Comparison of ENCODE assay signal across 15 cellular contexts in the genomic region with DNA sequence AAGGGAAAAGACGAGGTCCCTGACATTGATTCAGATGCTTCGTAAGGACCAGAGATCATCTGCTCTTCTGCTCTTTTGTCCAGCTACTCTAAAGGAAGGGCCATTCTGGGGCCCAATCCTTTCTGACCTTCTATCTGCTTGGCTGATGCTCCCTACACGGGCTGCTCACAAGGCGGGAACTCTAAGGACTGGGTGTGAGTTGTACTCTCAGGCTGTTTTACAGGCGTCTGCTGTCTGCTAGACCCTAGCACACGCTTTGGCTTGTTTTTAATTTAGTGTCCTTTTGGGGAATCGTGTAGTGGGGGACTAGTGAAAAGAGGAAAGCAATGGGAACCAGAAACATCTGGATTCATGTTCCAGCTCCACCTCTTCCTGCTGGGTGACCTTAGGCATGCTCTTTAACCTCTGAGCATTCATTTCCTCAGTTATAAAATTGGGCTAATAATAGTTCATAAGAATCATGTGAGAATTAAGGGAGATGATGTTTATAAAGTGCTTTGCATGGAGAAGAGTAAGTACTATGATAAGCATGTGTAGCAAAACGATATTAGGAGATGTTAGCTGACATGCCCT. TPM values are rescaled to one million over a fixed set of nuclear protein-coding genes. Genes with fewer than 3 reads are reported as not detected.
DNase-seq lines count a peak whose midpoint lies in the region; ATAC-seq and TF ChIP-seq lines count a peak whose summit lies in the region.
"Had no signal": no experiment of that assay in that cellular context is flagged by ENCODE, and none has a peak within 500 bp of the region (broad histone marks: within the 10 kb centered on the region; RNA-seq: fewer than 3 reads in every experiment).

No MANE protein-coding gene starts in this region.

- H3K4me2 ChIP-seq in Loucy (ENCODE audit: low read depth, low read length, poor library complexity, severe bottlenecking) (no peak overlapping the region), hepatocyte (no peak overlapping the region)
- H3K4me2 ChIP-seq: A549 had no signal

- no peak overlapping the region for H3K4me3 ChIP-seq in Loucy (ENCODE audit: low read length, poor library complexity, severe bottlenecking)
- no peak overlapping the region for H3K4me3 ChIP-seq in hepatocyte
- no peak overlapping the region for H3K4me3 ChIP-seq in stomach
- H3K4me3 ChIP-seq: A549 had no signal

- H3K9me2 ChIP-seq in Loucy (replicated peaks; ENCODE audit: low read depth, low read length) (no peaks in the 10 kb centered on the region), hepatocyte (replicated peaks; ENCODE audit: insufficient read depth) (no peaks in the 10 kb centered on the region)

- TF ChIP-seq POLR2A in stomach (IDR thresholded peaks at IDR 0.05), result no peak

- intact Hi-C loops in stomach (cut with DNase I; ENCODE audit: low total_unique reads), result no loop called here

- H3K4me3 Mint-ChIP-seq in T-helper 17 cell, result no peak overlapping the region
- H3K4me3 Mint-ChIP-seq: CD4-positive, alpha-beta memory T cell; H9 had no signal

- H3K27me3 Mint-ChIP-seq in T-helper 17 cell, result peaks cover 38% of the 10 kb centered on the region

- DNase-seq in T-helper 17 cell (no peak), hepatocyte (ENCODE audit: low spot score) (no peak), stomach (no peak), NCI-H2196 treated with DMSO at 0.1 percent for 48 hours (lab: John Stamatoyannopoulos, UW; ENCODE audit: unreplicated experiment) (no peak)
- DNase-seq: BE2C; CD4-positive, alpha-beta memory T cell; DMS153; DND-41; GDM1; GOT3; H9 had no signal

- no peak overlapping the region for H3K9ac ChIP-seq in Loucy (ENCODE audit: low read depth, low read length, poor library complexity, severe bottlenecking)

- H3K4me1 Mint-ChIP-seq in T-helper 17 cell, result no peaks in the 10 kb centered on the region
- H3K4me1 Mint-ChIP-seq: CD4-positive, alpha-beta memory T cell had no signal

- H3K36me3 ChIP-seq in Loucy (ENCODE audit: insufficient read depth, low read length) (no peaks in the 10 kb centered on the region), hepatocyte (replicated peaks; ENCODE audit: insufficient read depth, low read depth) (no peaks in the 10 kb centered on the region), stomach (no peaks in the 10 kb centered on the region)
- H3K36me3 ChIP-seq: BE2C had no signal

- TF ChIP-seq EP300 in stomach (IDR thresholded peaks at IDR 0.05), result no peak

- H3K9me3 ChIP-seq in Loucy (ENCODE audit: insufficient read depth, low read depth, low read length) (no peaks in the 10 kb centered on the region), T-helper 17 cell (ENCODE audit: control insufficient read depth, low read length, poor library complexity, severe bottlenecking) (no peaks in the 10 kb centered on the region), hepatocyte (ENCODE audit: low read depth) (no peaks in the 10 kb centered on the region), stomach (no peaks in the 10 kb centered on the region)
- H3K9me3 ChIP-seq: A549, BE2C had no signal

- H2AFZ ChIP-seq in Loucy (ENCODE audit: low read length), result peak overlapping the region; percentile 58
- H2AFZ ChIP-seq in hepatocyte, result no peak overlapping the region

- H3K27ac ChIP-seq in hepatocyte (peak overlapping the region; percentile 72), stomach (peak overlapping the region; percentile 5 to 64 (median 58))
- H3K27ac ChIP-seq: A549, C4-2B had no signal

- H4K20me1 ChIP-seq in Loucy (ENCODE audit: insufficient read depth, low read length, poor library complexity, severe bottlenecking) (no peaks in the 10 kb centered on the region), hepatocyte (ENCODE audit: insufficient read depth, poor library complexity, severe bottlenecking) (no peaks in the 10 kb centered on the region)

- H3K4me1 ChIP-seq in Loucy (ENCODE audit: insufficient read depth, low read length, poor library complexity, severe bottlenecking) (no peaks in the 10 kb centered on the region), hepatocyte (ENCODE audit: insufficient read depth) (peaks cover 7% of the 10 kb centered on the region), stomach (peaks cover 4 to 14% (median 9%) of the 10 kb centered on the region in 4 donors)
- H3K4me1 ChIP-seq: A549, BE2C had no signal

- peak overlapping the region; percentile 1 for H3K27ac Mint-ChIP-seq in T-helper 17 cell
- H3K27ac Mint-ChIP-seq: CD4-positive, alpha-beta memory T cell; H9 had no signal

- 81% methylated on average over 8 of the region's 8 CpGs for WGBS in hepatocyte (ENCODE audit: low lambda C conversion rate, missing lambda C conversion rate)
- WGBS in stomach, 5 donors, result 69 to 80% (median 74%) methylated on average over 8 of the region's 8 CpGs

- H3F3A ChIP-seq in Loucy (ENCODE audit: low read depth), result no peaks in the 10 kb centered on the region

- TF ChIP-seq CTCF in Loucy (conservative IDR thresholded peaks at IDR 0.05; ENCODE audit: low read length) (no peak), hepatocyte (IDR thresholded peaks at IDR 0.05; ENCODE audit: poor library complexity) (no peak), stomach (IDR thresholded peaks at IDR 0.05) (no peak)

- ATAC-seq in T-helper 17 cell (no peak), HG03280 (IDR thresholded peaks at IDR 0.05; ENCODE audit: unreplicated experiment) (no peak)
- ATAC-seq: A549 had no signal

- H3K79me2 ChIP-seq in Loucy (ENCODE audit: insufficient read depth, low read length) (no peaks in the 10 kb centered on the region), hepatocyte (no peaks in the 10 kb centered on the region)

- H3K27me3 ChIP-seq in Loucy (ENCODE audit: insufficient read depth, low read length, poor library complexity, severe bottlenecking) (no peaks in the 10 kb centered on the region), hepatocyte (no peaks in the 10 kb centered on the region), stomach (no peaks in the 10 kb centered on the region)
- H3K27me3 ChIP-seq: BE2C had no signal

- no peaks in the 10 kb centered on the region for H3K36me3 Mint-ChIP-seq in T-helper 17 cell (ENCODE audit: low read depth)
- H3K36me3 Mint-ChIP-seq: CD4-positive, alpha-beta memory T cell had no signal

RNA-seq across cellular contexts. Expression of gene CASP3, which starts 53.1 kb away (rescaled TPM):
- total RNA-seq in T-helper 17 cell (10 to 100 TPM in 1 of 2 donors, 1 to 10 TPM in 1; 8.6 to 18.5 TPM), hepatocyte (74.1 and 81.2 TPM in 2 replicates), stomach (10 to 100 TPM; 12.5 to 52.5 (median 18.8) TPM)
- polyA plus RNA-seq in hepatocyte (53.6 and 63.9 TPM in 2 replicates), stomach (10 to 100 TPM; 12.7 to 27.3 (median 18.7) TPM)

RNA-seq across cellular contexts. Expression of gene PRIMPOL, which starts 53.4 kb away (rescaled TPM):
- total RNA-seq in T-helper 17 cell (1 to 10 TPM; 5.9 to 9.5 TPM), hepatocyte (11.9 and 14.5 TPM in 2 replicates), stomach (10 to 100 TPM; 14.8 to 88.8 (median 32.4) TPM)
- polyA plus RNA-seq in hepatocyte (9.1 and 10.3 TPM in 2 replicates), stomach (10 to 100 TPM; 11.5 to 20.2 (median 12.8) TPM)
